12 cellular contexts compared by ENCODE assay signal in the genomic region with DNA sequence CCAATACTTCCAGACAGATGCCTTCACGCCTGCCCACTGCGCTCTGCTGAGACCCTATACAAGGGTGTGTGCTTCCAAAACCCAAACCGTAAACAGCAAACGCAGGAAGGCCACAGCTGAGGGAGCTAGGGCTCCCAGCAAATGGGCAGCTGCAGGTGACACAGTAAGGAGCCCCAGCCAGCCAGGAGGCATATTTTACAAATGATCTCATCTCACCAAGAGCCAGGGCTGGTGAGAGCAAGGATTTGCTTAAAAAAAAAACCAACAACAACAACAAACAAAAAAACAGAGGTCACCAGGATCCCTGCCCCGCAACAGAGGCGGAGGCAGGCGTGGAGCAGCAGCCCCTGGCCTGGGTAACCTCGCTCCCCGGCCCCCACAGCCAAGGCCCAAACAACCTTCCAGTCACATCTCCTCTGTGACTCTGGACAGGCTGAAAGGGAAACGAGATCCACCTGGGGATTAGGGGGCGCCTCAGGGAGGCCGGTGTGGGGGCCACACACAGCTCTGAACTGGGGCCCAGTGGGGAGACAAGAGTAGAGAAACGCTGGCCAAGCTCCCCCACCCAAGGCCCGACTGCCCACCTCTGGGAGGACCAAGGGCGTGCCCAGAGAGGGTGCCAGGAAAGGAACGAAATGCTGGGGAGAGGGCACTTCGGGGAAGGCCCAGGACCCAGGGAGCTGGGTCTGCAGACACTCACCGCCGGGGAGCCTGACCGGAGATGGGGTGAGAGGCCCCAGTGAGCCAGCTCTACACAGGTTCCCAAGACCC. TPM values are rescaled to one million over a fixed set of nuclear protein-coding genes. Genes with fewer than 3 reads are reported as not detected.
A peak's percentile ranks its signal among the peaks of the same experiment; 100 is the strongest.
DNase-seq lines count a peak whose midpoint lies in the region; ATAC-seq and TF ChIP-seq lines count a peak whose summit lies in the region.
"Had no signal": no experiment of that assay in that cellular context is flagged by ENCODE, and none has a peak within 500 bp of the region (broad histone marks: within the 10 kb centered on the region; RNA-seq: fewer than 3 reads in every experiment).

No MANE protein-coding gene starts in this region.

- H3K27ac ChIP-seq in Panc1 (ENCODE audit: low read length) (peak overlapping the region; percentile 88), esophagus muscularis mucosa (replicated peaks in 1 of 4) (peak overlapping the region; percentile 85 to 99 (median 94)), rectal smooth muscle tissue (ENCODE audit: low read depth, low read length) (peak overlapping the region; percentile 94)

- no peaks in the 10 kb centered on the region for H3K9me3 ChIP-seq in Panc1 (ENCODE audit: control insufficient read depth, insufficient read depth, low read depth, low read length)
- no peaks in the 10 kb centered on the region for H3K9me3 ChIP-seq in esophagus muscularis mucosa

- H3K9me3 Mint-ChIP-seq in activated T-helper 2 cell treated with anti-CD3 and anti-CD28 coated beads, Interferon-gamma antibody, Interleukin-2, Interleukin-4, amounts not matched to agents 10 μg/mL and 5 μg/mL and 100 μg/mL, durations not matched to agents 14 hours and 24 hours and 36 hours, result no peaks in the 10 kb centered on the region

- H3K4me3 Mint-ChIP-seq in activated T-helper 2 cell treated with anti-CD3 and anti-CD28 coated beads, Interferon-gamma antibody, Interleukin-2, Interleukin-4, amounts not matched to agents 10 μg/mL and 5 μg/mL and 100 μg/mL, durations not matched to agents 14 hours and 24 hours and 36 hours (ENCODE audit: low read depth), result no peak overlapping the region

- peak overlapping the region; percentile 30 to 62 for H3K4me3 ChIP-seq in Panc1 (ENCODE audit: low read depth in 2 of 2, low read length in 2 of 2)
- peak overlapping the region; percentile 30 to 82 (median 78) for H3K4me3 ChIP-seq in esophagus muscularis mucosa
- peak overlapping the region; percentile 74 for H3K4me3 ChIP-seq in rectal smooth muscle tissue (ENCODE audit: low read length)

- no peaks in the 10 kb centered on the region for H3K36me3 Mint-ChIP-seq in activated T-helper 2 cell treated with anti-CD3 and anti-CD28 coated beads, Interferon-gamma antibody, Interleukin-2, Interleukin-4, amounts not matched to agents 10 μg/mL and 5 μg/mL and 100 μg/mL, durations not matched to agents 14 hours and 24 hours and 36 hours (ENCODE audit: low read depth)

- peaks cover 9% of the 10 kb centered on the region for H3K27me3 Mint-ChIP-seq in activated T-helper 2 cell treated with anti-CD3 and anti-CD28 coated beads, Interferon-gamma antibody, Interleukin-2, Interleukin-4, amounts not matched to agents 10 μg/mL and 5 μg/mL and 100 μg/mL, durations not matched to agents 14 hours and 24 hours and 36 hours (ENCODE audit: low read depth)

- in situ Hi-C loops in Panc1 (cut with HindIII; ENCODE audit: low pct_unique_long_range_greater_than_20kb, low sequenced_read_pairs), result no loop called here

- peak overlapping the region; percentile 51 for H3K9ac ChIP-seq in rectal smooth muscle tissue (ENCODE audit: low read length)

- H3K27ac Mint-ChIP-seq in activated T-helper 2 cell treated with anti-CD3 and anti-CD28 coated beads, Interferon-gamma antibody, Interleukin-2, Interleukin-4, amounts not matched to agents 10 μg/mL and 5 μg/mL and 100 μg/mL, durations not matched to agents 14 hours and 24 hours and 36 hours, result no peak overlapping the region

- WGBS in esophagus muscularis mucosa, result 54% methylated on average over 11 of the region's 20 CpGs

- no peak for TF ChIP-seq POLR2A in esophagus muscularis mucosa (IDR thresholded peaks at IDR 0.05; ENCODE audit: low read depth)

- intact Hi-C loops in Panc1 (cut with micrococcal nuclease; ENCODE audit: unreplicated experiment), result no loop called here
- intact Hi-C loops in esophagus muscularis mucosa (cut with DNase I), result no loop called here
- intact Hi-C loops in activated T-helper 2 cell treated with anti-CD3 and anti-CD28 coated beads, Interferon-gamma antibody, Interleukin-2, Interleukin-4, amounts not matched to agents 10 μg/mL and 5 μg/mL and 100 μg/mL, durations not matched to agents 14 hours and 24 hours and 36 hours (cut with micrococcal nuclease), result loop anchor here (10.0 kb wide), 1 partner anchor 1033 kb away; no protein-coding TSS in a partner anchor

- no peak for TF ChIP-seq EP300 in esophagus muscularis mucosa (IDR thresholded peaks at IDR 0.05)

- DNase-seq in EH (ENCODE audit: low read depth) (peak; percentile 26), Panc1 (ENCODE audit: low read depth, low spot score) (no peak), esophagus muscularis mucosa (ENCODE audit: extremely low spot score) (no peak), NCI-H2029 treated with DMSO at 0.1 percent for 48 hours (lab: John Stamatoyannopoulos, UW) (no peak)
- DNase-seq in activated T-helper 2 cell treated with anti-CD3 and anti-CD28 coated beads, Interferon-gamma antibody, Interleukin-2, Interleukin-4, amounts not matched to agents 10 μg/mL and 5 μg/mL and 100 μg/mL, durations not matched to agents 14 hours and 24 hours and 36 hours (ENCODE audit: low spot score), result no peak
- DNase-seq in stimulated activated CD4-positive, alpha-beta T cell treated with anti-CD3 and anti-CD28 coated beads, Interleukin-15, amount 100 ng/mL, for 24 hours, result no peak
- DNase-seq in stimulated activated naive CD4-positive, alpha-beta T cell treated with Interleukin-2 at 50 U/mL for 16 hours (lab: John Stamatoyannopoulos, UW), result no peak
- DNase-seq: activated CD8-positive, alpha-beta memory T cell treated with anti-CD3 and anti-CD28 coated beads for 24 hours; DMS153; HCEC 1CT; NCI-H1930 had no signal

- no peaks in the 10 kb centered on the region for H3K4me1 Mint-ChIP-seq in activated T-helper 2 cell treated with anti-CD3 and anti-CD28 coated beads, Interferon-gamma antibody, Interleukin-2, Interleukin-4, amounts not matched to agents 10 μg/mL and 5 μg/mL and 100 μg/mL, durations not matched to agents 14 hours and 24 hours and 36 hours (ENCODE audit: low read depth)

- H3K27me3 ChIP-seq in Panc1 (ENCODE audit: control insufficient read depth, insufficient read depth, low read length), result no peaks in the 10 kb centered on the region
- H3K27me3 ChIP-seq in esophagus muscularis mucosa, result no peaks in the 10 kb centered on the region
- H3K27me3 ChIP-seq in rectal smooth muscle tissue (ENCODE audit: control insufficient read depth, insufficient read depth, low read length), result no peaks in the 10 kb centered on the region

- H3K36me3 ChIP-seq in Panc1 (ENCODE audit: control insufficient read depth, insufficient read depth, low read length) (no peaks in the 10 kb centered on the region), esophagus muscularis mucosa (peaks cover 0 to 9% (median 3%) of the 10 kb centered on the region in 4 donors), rectal smooth muscle tissue (ENCODE audit: control insufficient read depth, insufficient read depth, low read length) (no peaks in the 10 kb centered on the region)

- CTCF ChIA-PET in Panc1 (lab: Charles Lee), result interaction anchor here (0.6 kb wide), 1 partner anchor 40 kb away, joined by 3 read pairs; no protein-coding TSS in a partner anchor

- no peak for ATAC-seq in Panc1

- BruUV-seq in Panc1 (replicated peaks; lab: Mats Ljungman, UMichigan), result no TSS peak

- H3K4me1 ChIP-seq in Panc1 (ENCODE audit: control insufficient read depth, insufficient read depth, low read length) (peaks cover 60% of the 10 kb centered on the region), esophagus muscularis mucosa (peaks cover 80 to 89% (median 85%) of the 10 kb centered on the region in 4 donors), rectal smooth muscle tissue (ENCODE audit: control insufficient read depth, insufficient read depth, low read length) (peaks cover 62% of the 10 kb centered on the region)

- POLR2A ChIA-PET in Panc1 (lab: Charles Lee), result interaction anchor here (0.5 kb wide), 1 partner anchor 40 kb away, joined by 7 read pairs; no protein-coding TSS in a partner anchor

- no peak for TF ChIP-seq CTCF in Panc1 (IDR thresholded peaks at IDR 0.05)
- no peak for TF ChIP-seq CTCF in esophagus muscularis mucosa (IDR thresholded peaks at IDR 0.05)

RNA-seq across cellular contexts. Expression of a gene that starts 3.3 kb away (rescaled TPM):
- total RNA-seq in Panc1 (2021; ENCODE audit: unreplicated experiment), result 62.0 TPM
- 46.2 TPM for polyA plus RNA-seq in Panc1 (2012; ENCODE audit: insufficient read length)
- total RNA-seq in esophagus muscularis mucosa, result 100 to 1,000 TPM in 3 of 4 donors, 10 to 100 TPM in 1; 93.8 to 192 (median 142) TPM
- total RNA-seq in activated T-helper 2 cell treated with anti-CD3 and anti-CD28 coated beads, Interferon-gamma antibody, Interleukin-2, Interleukin-4, amounts not matched to agents 10 μg/mL and 5 μg/mL and 100 μg/mL, durations not matched to agents 14 hours and 24 hours and 36 hours, result 5.4 and 5.5 TPM in 2 replicates

RNA-seq across cellular contexts. Expression of a gene that starts 26.9 kb away (rescaled TPM):
- total RNA-seq in Panc1 (2021; ENCODE audit: unreplicated experiment), result 34.0 TPM
- polyA plus RNA-seq in Panc1 (2012; ENCODE audit: insufficient read length), result 41.1 TPM
- 10 to 100 TPM; 33.6 to 77.6 (median 59.4) TPM for total RNA-seq in esophagus muscularis mucosa
- total RNA-seq in activated T-helper 2 cell treated with anti-CD3 and anti-CD28 coated beads, Interferon-gamma antibody, Interleukin-2, Interleukin-4, amounts not matched to agents 10 μg/mL and 5 μg/mL and 100 μg/mL, durations not matched to agents 14 hours and 24 hours and 36 hours, result 43.1 and 43.5 TPM in 2 replicates
